12 cellular contexts compared by ENCODE assay signal in the genomic region with DNA sequence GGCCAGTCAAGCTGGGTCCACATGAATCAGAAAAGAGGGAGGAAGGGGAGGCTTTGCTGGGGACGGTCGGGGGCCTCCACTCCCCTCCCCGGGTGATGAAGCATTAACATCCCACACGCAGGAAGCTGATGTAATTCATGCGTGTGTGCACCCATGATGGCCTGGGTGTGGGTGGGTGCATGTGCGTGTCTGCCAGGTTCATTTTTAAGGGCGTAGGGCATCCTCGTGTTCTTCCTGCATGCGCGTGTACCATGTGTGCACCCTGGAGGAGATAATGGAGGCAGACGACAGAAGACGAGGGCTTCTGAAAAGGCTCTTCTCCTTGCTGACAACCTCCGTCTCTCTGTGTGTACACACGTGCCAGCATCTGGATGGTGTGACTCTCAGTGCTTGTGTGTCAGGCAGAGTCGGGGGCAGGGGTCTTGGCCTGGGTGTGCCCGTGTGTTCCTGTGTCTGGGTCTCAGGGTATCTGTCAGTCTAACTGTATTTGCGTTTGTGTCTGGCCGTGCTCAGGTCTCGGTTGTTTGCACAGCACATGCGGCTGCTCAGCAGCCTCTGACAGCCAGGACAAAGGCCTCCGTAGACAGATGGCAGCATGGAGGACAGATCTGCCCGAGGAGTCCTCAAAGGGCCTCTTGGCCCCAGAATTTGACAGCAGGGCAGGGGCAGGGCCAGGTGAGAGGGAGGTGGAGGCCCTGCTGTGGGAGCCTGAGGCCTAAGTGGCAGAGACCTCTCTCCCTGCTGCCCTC. TPM values are rescaled to one million over a fixed set of nuclear protein-coding genes. Genes with fewer than 3 reads are reported as not detected.
DNase-seq lines count a peak whose midpoint lies in the region; ATAC-seq, FAIRE-seq and TF ChIP-seq lines count a peak whose summit lies in the region.
"Had no signal": no experiment of that assay in that cellular context is flagged by ENCODE, and none has a peak within 500 bp of the region (broad histone marks: within the 10 kb centered on the region; RNA-seq: fewer than 3 reads in every experiment).

No MANE protein-coding gene starts in this region.

- TF ChIP-seq CTCF in K562 (IDR thresholded peaks at IDR 0.05 in 2 of 3, conservative IDR thresholded peaks at IDR 0.05 in 1 of 3; ENCODE audit: insufficient read depth in 2 of 3, low read depth in 1 of 3, low read length in 3 of 3) (no peak), nephron (IDR thresholded peaks at IDR 0.05; ENCODE audit: unreplicated experiment in 3 of 3) (no peak)

- H4K20me1 ChIP-seq in K562 (replicated peaks; ENCODE audit: control insufficient read depth, insufficient read depth, low read length) = peaks cover 9% of the 10 kb centered on the region; the same call in 1 of the 2 replicates

- H3K4me3 Mint-ChIP-seq in nephron = peak overlapping the region; percentile 40 to 60 (median 48)

- peak overlapping the region in 1 of 2 experiments; percentile 63; a peak in 2 of 4 replicates for H3K9ac ChIP-seq in K562 (ENCODE audit: insufficient read depth in 1 of 2, low read depth in 2 of 2, low read length in 2 of 2)

- no peak overlapping the region for H2AFZ ChIP-seq in K562 (ENCODE audit: low read depth, low read length)

- H3K9me3 ChIP-seq in K562 (replicated peaks; ENCODE audit: control insufficient read depth, insufficient read depth, low read depth, low read length) = no peaks in the 10 kb centered on the region
- H3K9me3 ChIP-seq: tibial nerve had no signal

- H3K4me2 ChIP-seq in K562 (ENCODE audit: insufficient read depth, low read length) = no peak overlapping the region

- H3K36me3 Mint-ChIP-seq in nephron (ENCODE audit: low read depth) = no peaks in the 10 kb centered on the region

- FAIRE-seq in K562 (lab: Jason Lieb, UNC) = no peak
- FAIRE-seq: endothelial cell of umbilical vein had no signal

- H3K27ac ChIP-seq in K562 (ENCODE audit: extremely low read depth, low read depth, low read length) = no peak overlapping the region
- H3K27ac ChIP-seq: tibial nerve had no signal

- TF ChIP-seq RAD21 in K562 (CRISPR knock-in tag; conservative IDR thresholded peaks at IDR 0.05 in 1 of 2, IDR thresholded peaks at IDR 0.05 in 1 of 2) = no peak

- DNase-seq in NCI-H1417 (lab: John Stamatoyannopoulos, UW) = peak in 2 of 3 experiments; percentile 65 to 74
- DNase-seq in NCI-H1417 treated with DMSO at 0.1 percent for 48 hours (lab: John Stamatoyannopoulos, UW) = no peak
- DNase-seq in DMS153 treated with DMSO at 0.1 percent for 48 hours (lab: John Stamatoyannopoulos, UW; ENCODE audit: unreplicated experiment) = peak; percentile 22
- DNase-seq in K562 (ENCODE audit: extremely low read depth in 1 of 4, low spot score in 3 of 4) = no peak
- no peak for DNase-seq in HK-2 (ENCODE audit: unreplicated experiment)
- no peak for DNase-seq in stimulated activated CD4-positive, alpha-beta T cell treated with anti-CD3 and anti-CD28 coated beads, Interleukin-4, amount 100 ng/mL, for 1 hour
- DNase-seq: 8988T, left colon had no signal

- H3K9me3 Mint-ChIP-seq in nephron = no peaks in the 10 kb centered on the region

- CTCF ChIA-PET in K562 (lab: Yijun Ruan, JAX; ENCODE audit: low intra/inter-chr PET ratio) = no interaction called here

- no peak for TF ChIP-seq POLR2A in K562 (conservative IDR thresholded peaks at IDR 0.05)

- ATAC-seq in K562 = no peak
- ATAC-seq in GM18909 (IDR thresholded peaks at IDR 0.05; ENCODE audit: poor library complexity, unreplicated experiment) = no peak
- ATAC-seq: left colon had no signal

- POLR2A ChIA-PET in K562 (lab: Yijun Ruan, JAX) = interaction anchor here (0.6 to 1.4 kb wide), 4 partner anchors 11 to 278 kb away, joined by 3 to 7 read pairs (median 3); no protein-coding TSS in a partner anchor

- in situ Hi-C loops in K562 (cut with MboI) = loop anchor here (25.0 kb wide), 1 partner anchor 154 kb away; the partner anchor contains the start of gene ALPL

- H3K4me1 Mint-ChIP-seq in nephron = peaks cover 16% of the 10 kb centered on the region

- no peaks in the 10 kb centered on the region for H3K9me1 ChIP-seq in K562 (ENCODE audit: control insufficient read depth, insufficient read depth, low read length)

- no TSS peak for BruUV-seq in K562 (replicated peaks; lab: Mats Ljungman, UMichigan)

- peaks cover 21 to 46% of the 10 kb centered on the region in 2 experiments for H3K4me1 ChIP-seq in K562 (replicated peaks in 1 of 2; ENCODE audit: control insufficient read depth in 2 of 2, insufficient read depth in 2 of 2, low read length in 2 of 2)

- peaks cover 8% of the 10 kb centered on the region; the same call in 1 of the 3 replicates for H3K36me3 ChIP-seq in K562 (ENCODE audit: control insufficient read depth, insufficient read depth, low read length)
- H3K36me3 ChIP-seq: tibial nerve had no signal

- H3K27me3 Mint-ChIP-seq in nephron (ENCODE audit: low read depth) = peaks cover 50% of the 10 kb centered on the region

- H3K79me2 ChIP-seq in K562 (ENCODE audit: control insufficient read depth, insufficient read depth, low read length) = peaks cover 12% of the 10 kb centered on the region

- no peak overlapping the region for H3K27ac Mint-ChIP-seq in nephron

- H3K4me3 ChIP-seq in K562 = no peak overlapping the region
- H3K4me3 ChIP-seq: tibial nerve had no signal

- intact Hi-C loops in K562 (cut with micrococcal nuclease) = no loop called here

- no peaks in the 10 kb centered on the region for H3K27me3 ChIP-seq in K562 (ENCODE audit: control insufficient read depth in 2 of 2, insufficient read depth in 2 of 2, low read length in 2 of 2)

- 65% methylated on average over 20 of the region's 22 CpGs for WGBS in K562 (ENCODE audit: insufficient coverage, low coverage, missing lambda C conversion rate)

- TF ChIP-seq EP300 in K562 (IDR thresholded peaks at IDR 0.05; ENCODE audit: low read length) = no peak

TF ChIP-seq in K562, 482 proteins besides CTCF, POLR2A, EP300 and RAD21:
- TF ChIP-seq EGR1 (conservative IDR thresholded peaks at IDR 0.05) = peak; percentile 30; the same call in 1 of the 2 replicates
- TF ChIP-seq RBFOX2 (IDR thresholded peaks at IDR 0.05; ENCODE audit: low read depth, low read length) = 0 out of 2 replicates have a peak, but pooled peaks have one; percentile 4
- TF ChIP-seq ZNF717 (CRISPR knock-in tag; IDR thresholded peaks at IDR 0.05) = no peak
- peak; percentile 11; the same call in 1 of the 2 replicates for TF ChIP-seq BHLHE40 (IDR thresholded peaks at IDR 0.05; ENCODE audit: low read length)

RNA-seq across cellular contexts. Expression of gene RAP1GAP, which starts 2.4 kb away (rescaled TPM):
- total RNA-seq in K562 (2011; cell fraction: chromatin; rRNA removed; ENCODE audit: low replicate concordance) = 41.9 and 97.0 TPM in 2 replicates
- total RNA-seq in K562 (2011; cell fraction: nucleolus; rRNA removed) = 41.8 and 44.9 TPM in 2 replicates
- total RNA-seq in K562 (2011; cell fraction: nucleoplasm; rRNA removed) = 34.0 and 35.7 TPM in 2 replicates
- total RNA-seq in K562 (2014; rRNA removed) = 19.2 and 28.0 TPM in 2 replicates
- 7.0 and 7.3 TPM in 2 replicates for total RNA-seq in K562 (2014; rRNA removed; fragmentation: Illumina TruSeq; extraction: Trizol)
- 9.5 and 9.7 TPM in 2 replicates for total RNA-seq in K562 (2015; rRNA removed; fragmentation: Illumina TruSeq; extraction: Trizol)
- 30.2 and 31.0 TPM in 2 replicates for total RNA-seq in K562 (2021)
- polyA plus RNA-seq in K562 (2011; rRNA removed) = 30.2 and 36.0 TPM in 2 replicates
- 27.3 and 36.3 TPM in 2 replicates for polyA plus RNA-seq in K562 (2011; cell fraction: cytosol; rRNA removed)
- 68.0 and 110 TPM in 2 replicates for polyA plus RNA-seq in K562 (2011; cell fraction: nucleus; rRNA removed)
- polyA plus RNA-seq in K562 (2012) = 23.3 and 41.5 TPM in 2 replicates
- 23.5 and 26.5 TPM in 2 replicates for polyA plus RNA-seq in K562 (2014; fragmentation: Illumina TruSeq; extraction: Trizol)
- polyA plus RNA-seq in K562 (2014; fragmentation: Nextera tagmentation; extraction: Ambion mirVana) = under 1 TPM; 0.29 to 0.51 TPM
- 21.7 and 22.3 TPM in 2 replicates for polyA plus RNA-seq in K562 (2014; rRNA removed)
- 25.4 and 27.5 TPM in 2 replicates for polyA minus RNA-seq in K562 (2011; rRNA and poly(A)+ RNA removed)
- 22.4 and 26.1 TPM in 2 replicates for polyA minus RNA-seq in K562 (2011; cell fraction: cytosol; rRNA and poly(A)+ RNA removed)
- polyA minus RNA-seq in K562 (2011; cell fraction: nucleus; rRNA and poly(A)+ RNA removed) = 26.9 and 27.0 TPM in 2 replicates

Comparison
In these comparisons a context has a peak if more than half of its experiments do, and no peak if none do; other contexts are left out.
1. DNase-seq: peak in NCI-H1417 (2 of 3) and DMS153 treated with DMSO at 0.1 percent for 48 hours (single experiment); none in NCI-H1417 treated with DMSO at 0.1 percent for 48 hours (single experiment), K562 (0 of 4), HK-2 (single experiment) and stimulated activated CD4-positive, alpha-beta T cell treated with anti-CD3 and anti-CD28 coated beads, Interleukin-4, amount 100 ng/mL, for 1 hour (single experiment).